ENCODE assay signal across 34 cellular contexts in the genomic region with DNA sequence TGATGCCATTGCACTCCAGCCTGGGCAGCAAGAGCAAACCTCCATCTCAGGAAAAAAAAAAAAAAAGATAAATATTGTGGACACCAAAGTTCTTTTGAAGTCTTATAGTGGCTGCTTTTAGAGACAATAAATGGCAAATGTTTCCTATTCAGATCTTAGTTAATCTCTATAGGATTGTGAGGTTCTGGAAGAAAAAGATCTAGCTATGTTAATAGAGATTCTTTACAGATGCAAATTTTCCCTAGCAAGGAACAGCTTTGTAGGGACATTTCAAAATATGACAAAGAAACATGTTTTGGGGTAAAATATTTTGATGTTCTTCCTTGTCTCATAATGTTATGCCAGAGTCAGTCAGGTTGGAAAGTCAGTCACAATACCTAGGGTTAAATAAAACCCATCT.
"Had no signal": no experiment of that assay in that cellular context is flagged by ENCODE, and none has a peak within 500 bp of the region (broad histone marks: within the 10 kb centered on the region; RNA-seq: fewer than 3 reads in every experiment).

No MANE protein-coding gene starts in this region.

- H3K9ac ChIP-seq: KMS-11 had no signal

- H3K4me2 ChIP-seq: KMS-11 had no signal

- H3K4me3 ChIP-seq: MG63 had no signal

- H3K9me3 ChIP-seq: MG63 had no signal

- DNase-seq: Karpas-422, Kasumi-1, MG63, MM.1S, MV-4-11, NCI-H1048, NCI-H1092, NCI-H1092 treated with DMSO at 0.1 percent for 48 hours, NCI-H1105, NCI-H1105 treated with DMSO at 0.1 percent for 48 hours, NCI-H1417, NCI-H1417 treated with DMSO at 0.1 percent for 48 hours, NCI-H1436, NCI-H1436 treated with DMSO at 0.1 percent for 48 hours, NCI-H146, NCI-H1694, NCI-H1694 treated with DMSO at 0.1 percent for 48 hours, NCI-H187, NCI-H187 treated with DMSO at 0.1 percent for 48 hours, NCI-H1930, NCI-H2029, NCI-H2029 treated with DMSO at 0.1 percent for 48 hours, NCI-H2081, NCI-H2081 treated with DMSO at 0.1 percent for 48 hours, NCI-H2107, NCI-H2171, NCI-H2171 treated with DMSO at 0.1 percent for 48 hours, NCI-H2227 treated with DMSO at 0.1 percent for 48 hours, NCI-H226, NCI-H345, NCI-H446, NCI-H446 treated with DMSO at 0.1 percent for 48 hours, NCI-H510A had no signal

- H3K36me3 ChIP-seq: MG63 had no signal

- H3K27ac ChIP-seq: KMS-11 had no signal

- H3K27me3 ChIP-seq: MG63 had no signal
